ENCODE assay signal across 8 cellular contexts in the genomic region with DNA sequence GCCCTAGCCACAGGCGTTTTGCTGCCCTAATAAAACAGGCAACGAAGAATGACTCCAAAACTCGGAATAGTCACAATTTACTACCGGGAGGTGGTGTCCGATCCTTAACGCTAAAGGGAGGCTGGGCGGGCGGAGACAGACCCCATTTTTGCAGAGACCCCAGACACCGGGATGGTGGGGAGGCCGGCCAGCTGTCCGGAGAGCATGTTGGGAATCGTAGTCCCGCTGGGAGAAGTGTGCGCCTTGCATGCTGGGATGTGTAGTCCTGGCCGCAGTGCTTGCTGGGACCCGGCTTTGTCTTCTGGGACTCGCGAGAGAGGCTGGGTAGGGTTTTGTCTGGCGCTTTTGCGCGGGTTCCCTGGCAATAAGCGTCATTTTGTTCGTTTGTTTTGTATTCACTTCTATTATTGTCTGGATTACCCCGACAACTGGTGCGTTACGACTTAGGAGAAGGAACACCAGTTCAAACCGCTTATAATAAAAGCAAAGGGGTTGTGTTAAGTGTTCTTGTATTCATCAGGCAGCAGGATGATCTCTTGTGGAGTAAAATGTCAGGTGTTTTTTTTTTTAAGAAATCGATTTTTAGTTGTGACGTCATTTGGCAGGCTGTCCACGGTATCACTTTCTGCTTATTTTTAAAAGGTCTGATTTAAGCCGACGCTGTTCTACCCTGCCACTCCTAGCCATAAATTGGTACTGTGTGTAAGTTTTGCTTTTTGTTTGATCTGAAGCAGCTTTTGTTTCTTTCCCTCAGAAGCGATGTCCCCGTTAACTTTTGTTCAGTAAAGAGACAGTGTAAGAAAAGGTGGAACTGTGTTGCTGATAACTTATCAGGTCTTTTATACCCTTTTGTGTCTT. TPM values are rescaled to one million over a fixed set of nuclear protein-coding genes. Genes with fewer than 3 reads are reported as not detected.
DNase-seq lines count a peak whose midpoint lies in the region; ATAC-seq and TF ChIP-seq lines count a peak whose summit lies in the region.

No MANE protein-coding gene starts in this region.

- peak overlapping the region; percentile 95 to 97 (median 97) for H3K4me3 Mint-ChIP-seq in T-cell
- H3K4me3 Mint-ChIP-seq in progenitor cell of endocrine pancreas (ENCODE audit: low read depth): peak overlapping the region; percentile 88

- peak overlapping the region; percentile 96 to 99 for H3K27ac Mint-ChIP-seq in T-cell
- peak overlapping the region; percentile 99 for H3K27ac Mint-ChIP-seq in progenitor cell of endocrine pancreas

- TF ChIP-seq CTCF in GM13977 (IDR thresholded peaks at IDR 0.05; ENCODE audit: extremely low read depth, insufficient read depth, missing control alignments) (no peak), progenitor cell of endocrine pancreas (IDR thresholded peaks at IDR 0.05; ENCODE audit: unreplicated experiment) (no peak)

- intact Hi-C loops in left ventricle myocardium superior (cut with micrococcal nuclease): no loop called here

- H3K4me3 ChIP-seq in urinary bladder (ENCODE audit: low read depth, low read length): peak overlapping the region; percentile 83

- peaks cover 39 to 41% (median 40%) of the 10 kb centered on the region in 3 donors for H3K4me1 Mint-ChIP-seq in T-cell
- H3K4me1 Mint-ChIP-seq in progenitor cell of endocrine pancreas (ENCODE audit: low read depth): peaks cover 18% of the 10 kb centered on the region

- peak; percentile 91 for DNase-seq in GM13977 (ENCODE audit: low spot score)
- DNase-seq in NCI-H146 (lab: John Stamatoyannopoulos, UW): peak; percentile 97
- peak; percentile 92 to 99 (median 97) for DNase-seq in T-cell
- DNase-seq in left ventricle myocardium superior: peak; percentile 95
- DNase-seq in progenitor cell of endocrine pancreas (ENCODE audit: low spot score, unreplicated experiment): peak; percentile 83

- in situ Hi-C loops in GM13977 (cut with MboI; ENCODE audit: low pct_unique_long_range_greater_than_20kb, low sequenced_read_pairs, unreplicated experiment): no loop called here

- H3K4me1 ChIP-seq in urinary bladder (ENCODE audit: insufficient read depth): no peaks in the 10 kb centered on the region

- POLR2A ChIA-PET in T-cell (lab: Charles Lee): interaction anchor here in 1 of 2 donors (0.6 to 1.5 kb wide), 2 partner anchors 37 to 1407 kb away, joined by 5 to 6 read pairs; a partner anchor contains a TSS

- peak; percentile 82 for ATAC-seq in HG02870 (IDR thresholded peaks at IDR 0.05; ENCODE audit: unreplicated experiment)
- peak; percentile 85 to 89 (median 87) for ATAC-seq in T-cell (replicated peaks in 1 of 4)
- peak; percentile 96 for ATAC-seq in left ventricle myocardium superior

- H3K27ac ChIP-seq in angular gyrus (ENCODE audit: low read depth, low read length): peak overlapping the region; percentile 100
- peak overlapping the region; percentile 18 for H3K27ac ChIP-seq in urinary bladder (ENCODE audit: low read depth)

- H3K9me3 Mint-ChIP-seq in T-cell (no peaks in the 10 kb centered on the region), progenitor cell of endocrine pancreas (ENCODE audit: low read depth) (no peaks in the 10 kb centered on the region)

- no peaks in the 10 kb centered on the region for H3K36me3 ChIP-seq in urinary bladder (ENCODE audit: insufficient read depth)

- under 1% methylated on average over 34 of the region's 34 CpGs for WGBS in urinary bladder

- CTCF ChIA-PET in T-cell (lab: Charles Lee): interaction anchor here (0.7 kb wide), 2 partner anchors 11 to 1316 kb away, joined by 3 to 4 read pairs; no protein-coding TSS in a partner anchor

- H3K36me3 Mint-ChIP-seq in T-cell: peaks cover 10% of the 10 kb centered on the region
- H3K36me3 Mint-ChIP-seq in progenitor cell of endocrine pancreas (ENCODE audit: insufficient read depth): peaks cover 3% of the 10 kb centered on the region

- H3K27me3 Mint-ChIP-seq in T-cell (no peaks in the 10 kb centered on the region), progenitor cell of endocrine pancreas (peaks cover 8% of the 10 kb centered on the region)

RNA-seq across cellular contexts. Expression of a gene that starts 0.7 kb away (rescaled TPM):
- 100 to 1,000 TPM in 2 of 5 donors, 10 to 100 TPM in 3; 54.5 to 141 (median 72.8) TPM for total RNA-seq in T-cell
- total RNA-seq in left ventricle myocardium superior: 82.4 TPM
- 121 and 122 TPM in 2 replicates for total RNA-seq in progenitor cell of endocrine pancreas
- total RNA-seq in urinary bladder: 50.8 TPM
- 26.0 TPM for polyA plus RNA-seq in urinary bladder

RNA-seq across cellular contexts. Expression of a gene that starts 37.4 kb away (rescaled TPM):
- total RNA-seq in T-cell (1 to 10 TPM; 3.7 to 5.6 (median 4.7) TPM), left ventricle myocardium superior (20.3 TPM), progenitor cell of endocrine pancreas (6.6 and 6.7 TPM in 2 replicates), urinary bladder (22.4 TPM)
- polyA plus RNA-seq in urinary bladder: 3.6 TPM

Comparison
In these comparisons a context has a peak if more than half of its experiments do, and no peak if none do; other contexts are left out.
1. Peak in every context shown above with its lines: DNase-seq, ATAC-seq, H3K4me3 ChIP-seq and H3K27ac ChIP-seq.